In the genomic region with DNA sequence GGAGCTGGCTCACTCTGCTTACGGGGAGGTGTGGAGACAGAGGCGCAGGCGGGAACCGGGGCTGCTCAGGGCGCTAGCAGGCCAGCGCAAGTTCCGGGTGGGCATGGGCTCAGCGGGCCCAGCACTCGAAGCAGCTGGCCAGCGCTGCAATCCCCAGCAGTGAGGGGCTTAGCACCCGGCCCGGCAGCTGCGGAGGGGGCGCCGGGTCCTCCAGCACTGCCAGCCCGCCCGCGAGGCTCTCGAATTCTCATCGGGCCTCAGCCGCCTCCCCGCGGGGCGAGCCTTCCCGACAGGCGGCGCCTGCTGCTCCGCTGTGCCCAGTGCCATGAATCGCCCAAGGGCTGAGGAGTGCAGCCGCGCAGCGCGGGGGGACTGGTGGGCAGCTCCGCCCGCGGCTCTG, we compare ENCODE assay signal across 19 cellular contexts.
DNase-seq lines count a peak whose midpoint lies in the region; ATAC-seq, FAIRE-seq and TF ChIP-seq lines count a peak whose summit lies in the region.
"Had no signal": no experiment of that assay in that cellular context is flagged by ENCODE, and none has a peak within 500 bp of the region (broad histone marks: within the 10 kb centered on the region; RNA-seq: fewer than 3 reads in every experiment).

No MANE protein-coding gene starts in this region.

- H3K27me3 ChIP-seq in GM06990 (replicated peaks; ENCODE audit: control insufficient read depth, insufficient read depth, low read length): no peaks in the 10 kb centered on the region; the same call in 1 of the 2 replicates
- no peaks in the 10 kb centered on the region for H3K27me3 ChIP-seq in upper lobe of right lung

- FAIRE-seq in kidney (lab: Jason Lieb, UNC): no peak
- FAIRE-seq: GM12878, GM18507, H1 had no signal

- no peaks in the 10 kb centered on the region for H3K36me3 Mint-ChIP-seq in stimulated activated effector memory CD8-positive, alpha-beta T cell treated with anti-CD3 and anti-CD28 coated beads, Interleukin-12 subunit alpha, Interleukin-12 subunit beta, amount 100 ng/mL, for 72 hours
- H3K36me3 Mint-ChIP-seq: CD4-positive, alpha-beta memory T cell had no signal

- H3K27ac Mint-ChIP-seq in stimulated activated effector memory CD8-positive, alpha-beta T cell treated with anti-CD3 and anti-CD28 coated beads, Interleukin-12 subunit alpha, Interleukin-12 subunit beta, amount 100 ng/mL, for 72 hours: no peak overlapping the region
- H3K27ac Mint-ChIP-seq: CD4-positive, alpha-beta memory T cell had no signal

- H3K4me3 ChIP-seq in GM06990 (replicated peaks; ENCODE audit: low read depth, low read length): no peak overlapping the region
- H3K4me3 ChIP-seq in kidney (ENCODE audit: low read length in 2 of 2): no peak overlapping the region
- H3K4me3 ChIP-seq in upper lobe of right lung: no peak overlapping the region
- H3K4me3 ChIP-seq: GM12878, GM23248 had no signal

- no peak for TF ChIP-seq CTCF in GM06990 (IDR thresholded peaks at IDR 0.05; ENCODE audit: insufficient read depth, low read length, poor library complexity, severe bottlenecking)
- no peak for TF ChIP-seq CTCF in kidney (IDR thresholded peaks at IDR 0.05; ENCODE audit: borderline replicate concordance, extremely low read depth, insufficient read depth)
- TF ChIP-seq CTCF in upper lobe of right lung (IDR thresholded peaks at IDR 0.05): no peak

- no peak overlapping the region for H3K4me3 Mint-ChIP-seq in stimulated activated effector memory CD8-positive, alpha-beta T cell treated with anti-CD3 and anti-CD28 coated beads, Interleukin-12 subunit alpha, Interleukin-12 subunit beta, amount 100 ng/mL, for 72 hours
- H3K4me3 Mint-ChIP-seq: CD4-positive, alpha-beta memory T cell had no signal

- peak; percentile 8 for DNase-seq in GM06990 (ENCODE audit: extremely low read depth, insufficient read length)
- DNase-seq in kidney: peak; percentile 70
- no peak for DNase-seq in stimulated activated effector memory CD8-positive, alpha-beta T cell treated with anti-CD3 and anti-CD28 coated beads, Interleukin-12 subunit alpha, Interleukin-12 subunit beta, amount 100 ng/mL, for 72 hours (ENCODE audit: low spot score in 2 of 2)
- DNase-seq in upper lobe of right lung: no peak
- DNase-seq in NCI-H2171 (lab: John Stamatoyannopoulos, UW): no peak
- DNase-seq: C1 segment of cervical spinal cord; Calu3; CD4-positive, alpha-beta memory T cell; COR-L47; DMS53; DMS79 treated with DMSO at 0.1 percent for 48 hours; GF-D8; GM23248; H7; HCEC 1CT had no signal

- no peaks in the 10 kb centered on the region for H3K4me1 Mint-ChIP-seq in stimulated activated effector memory CD8-positive, alpha-beta T cell treated with anti-CD3 and anti-CD28 coated beads, Interleukin-12 subunit alpha, Interleukin-12 subunit beta, amount 100 ng/mL, for 72 hours
- H3K4me1 Mint-ChIP-seq: CD4-positive, alpha-beta memory T cell had no signal

- H3K9me3 Mint-ChIP-seq in stimulated activated effector memory CD8-positive, alpha-beta T cell treated with anti-CD3 and anti-CD28 coated beads, Interleukin-12 subunit alpha, Interleukin-12 subunit beta, amount 100 ng/mL, for 72 hours: no peaks in the 10 kb centered on the region

- H3K4me1 ChIP-seq in kidney (ENCODE audit: control insufficient read depth in 1 of 2, insufficient read depth in 1 of 2, low read depth in 1 of 2, low read length in 2 of 2) (no peaks in the 10 kb centered on the region), upper lobe of right lung (peaks cover 16% of the 10 kb centered on the region)

- H3K9ac ChIP-seq in kidney (ENCODE audit: low read length in 2 of 2): no peak overlapping the region
- H3K9ac ChIP-seq: GM23248 had no signal

- H3K27ac ChIP-seq in kidney (ENCODE audit: low read depth in 2 of 2, low read length in 2 of 2): no peak overlapping the region
- no peak overlapping the region for H3K27ac ChIP-seq in upper lobe of right lung
- H3K27ac ChIP-seq: GM23248 had no signal

- intact Hi-C loops in kidney (cut with DNase I) (no loop called here), upper lobe of right lung (cut with DNase I) (no loop called here)

- no peaks in the 10 kb centered on the region for H3K9me3 ChIP-seq in kidney (ENCODE audit: control insufficient read depth in 1 of 2, low read length in 2 of 2)
- H3K9me3 ChIP-seq in upper lobe of right lung: no peaks in the 10 kb centered on the region

- no peaks in the 10 kb centered on the region for H3K36me3 ChIP-seq in GM06990 (ENCODE audit: control insufficient read depth, insufficient read depth, low read length)
- H3K36me3 ChIP-seq in kidney (ENCODE audit: control insufficient read depth in 1 of 2, insufficient read depth in 2 of 2, low read length in 2 of 2): no peaks in the 10 kb centered on the region
- no peaks in the 10 kb centered on the region for H3K36me3 ChIP-seq in upper lobe of right lung

- peak; percentile 26 for ATAC-seq in stimulated activated effector memory CD8-positive, alpha-beta T cell treated with anti-CD3 and anti-CD28 coated beads, Interleukin-12 subunit alpha, Interleukin-12 subunit beta, amount 100 ng/mL, for 72 hours
- ATAC-seq in upper lobe of right lung (peak; percentile 24), HG03159 (IDR thresholded peaks at IDR 0.05; ENCODE audit: unreplicated experiment) (no peak)
- ATAC-seq: GM12878 had no signal

Comparison
In these comparisons a context has a peak if more than half of its experiments do, and no peak if none do; other contexts are left out.
1. DNase-seq: peak in GM06990 (single experiment) and kidney (single experiment); none in stimulated activated effector memory CD8-positive, alpha-beta T cell treated with anti-CD3 and anti-CD28 coated beads, Interleukin-12 subunit alpha, Interleukin-12 subunit beta, amount 100 ng/mL, for 72 hours (0 of 2), upper lobe of right lung (single experiment) and NCI-H2171 (single experiment).